Comparison of ENCODE assay signal across 20 cellular contexts in the genomic region with DNA sequence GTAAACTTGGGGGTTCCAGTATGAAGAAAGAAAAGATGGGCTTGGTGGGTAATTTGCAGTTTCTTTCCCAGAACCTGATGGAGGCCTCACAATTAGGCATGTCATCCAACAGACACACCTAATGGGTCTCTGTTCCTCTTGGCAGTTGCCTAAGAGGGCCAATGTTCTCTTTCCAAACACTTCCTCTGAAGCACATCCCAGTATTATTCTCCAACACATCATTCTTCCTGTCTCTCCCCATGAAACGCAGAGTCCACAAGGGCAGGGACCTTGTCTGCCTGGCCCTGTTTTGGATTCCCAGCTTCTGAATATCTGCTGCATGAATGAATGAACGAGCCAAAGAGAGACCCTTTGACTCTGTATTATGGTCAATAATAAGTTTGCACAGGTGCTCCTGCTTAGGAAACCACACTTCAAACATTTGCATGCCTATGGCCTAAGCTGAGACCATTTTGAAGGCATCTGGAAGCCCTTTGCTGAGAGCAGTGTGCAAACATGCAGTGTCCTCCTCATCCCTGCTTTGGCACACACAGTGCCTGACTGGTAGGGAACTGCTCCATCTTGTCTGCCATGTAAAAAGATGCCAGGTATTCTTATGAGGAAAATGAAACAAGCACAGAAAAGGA.
DNase-seq lines count a peak whose midpoint lies in the region; ATAC-seq and TF ChIP-seq lines count a peak whose summit lies in the region.
"Had no signal": no experiment of that assay in that cellular context is flagged by ENCODE, and none has a peak within 500 bp of the region (broad histone marks: within the 10 kb centered on the region; RNA-seq: fewer than 3 reads in every experiment).

No MANE protein-coding gene starts in this region.

- peak in 3 of 4 donors; percentile 42 to 57 (median 57) for ATAC-seq in heart left ventricle
- no peak for ATAC-seq in Right ventricle myocardium inferior

- no peak overlapping the region for H3K4me3 ChIP-seq in heart left ventricle
- H3K4me3 ChIP-seq in WERI-Rb-1 (ENCODE audit: low read depth, low read length): no peak overlapping the region
- H3K4me3 ChIP-seq: GM23248, PC-9, SJCRH30 had no signal

- WGBS in heart left ventricle, 4 donors: 50 to 73% (median 55%) methylated on average over 2 of the region's 2 CpGs

- no peaks in the 10 kb centered on the region for H3K27me3 ChIP-seq in heart left ventricle
- H3K27me3 ChIP-seq in WERI-Rb-1 (ENCODE audit: insufficient read depth, low read depth, severe bottlenecking): no peaks in the 10 kb centered on the region
- H3K27me3 ChIP-seq: SJCRH30 had no signal

- H3K36me3 ChIP-seq in heart left ventricle (no peaks in the 10 kb centered on the region), WERI-Rb-1 (no peaks in the 10 kb centered on the region)
- H3K36me3 ChIP-seq: SJCRH30 had no signal

- DNase-seq in heart left ventricle (no peak), Right ventricle myocardium inferior (ENCODE audit: missing footprints) (no peak), NAMALWA (ENCODE audit: low spot score) (peak; percentile 33), mucosa of gallbladder (ENCODE audit: low spot score) (no peak), WERI-Rb-1 (no peak), OCI-M2 (lab: John Stamatoyannopoulos, UW; ENCODE audit: unreplicated experiment) (no peak), NCI-H1048 (lab: John Stamatoyannopoulos, UW) (no peak)
- DNase-seq: 8988T, DMS79, GM23248, HCEC 1CT, NCI-H1092, NCI-H146, NCI-H2029 treated with DMSO at 0.1 percent for 48 hours, NCI-H2171, PC-9, SJCRH30 had no signal

- H3K27ac ChIP-seq in heart left ventricle (no peak overlapping the region), WERI-Rb-1 (no peak overlapping the region)
- H3K27ac ChIP-seq: GM23248, KMS-11, PC-9, RWPE1, SJCRH30 had no signal

- TF ChIP-seq POLR2A in heart left ventricle (IDR thresholded peaks at IDR 0.05) (no peak), Raji (IDR thresholded peaks at IDR 0.05; ENCODE audit: insufficient read depth, low read depth, low read length) (peak; percentile 47; the same call in 1 of the 2 replicates)

- H3K9me3 ChIP-seq in heart left ventricle: peaks cover 0 to under 1% (median 0%) of the 10 kb centered on the region in 12 donors
- peaks cover 3% of the 10 kb centered on the region for H3K9me3 ChIP-seq in WERI-Rb-1 (ENCODE audit: severe bottlenecking)
- H3K9me3 ChIP-seq: SJCRH30 had no signal

- intact Hi-C loops in heart left ventricle (cut with DNase I): no loop called here
- intact Hi-C loops in Right ventricle myocardium inferior (cut with DNase I): no loop called here

- peaks cover 0 to 21% (median 2%) of the 10 kb centered on the region in 12 donors for H3K4me1 ChIP-seq in heart left ventricle
- H3K4me1 ChIP-seq: SJCRH30 had no signal

- TF ChIP-seq CTCF in heart left ventricle (IDR thresholded peaks at IDR 0.05) (no peak), WERI-Rb-1 (IDR thresholded peaks at IDR 0.05; ENCODE audit: low read depth, low read length) (no peak)
